8 cellular contexts compared by ENCODE assay signal in the genomic region with DNA sequence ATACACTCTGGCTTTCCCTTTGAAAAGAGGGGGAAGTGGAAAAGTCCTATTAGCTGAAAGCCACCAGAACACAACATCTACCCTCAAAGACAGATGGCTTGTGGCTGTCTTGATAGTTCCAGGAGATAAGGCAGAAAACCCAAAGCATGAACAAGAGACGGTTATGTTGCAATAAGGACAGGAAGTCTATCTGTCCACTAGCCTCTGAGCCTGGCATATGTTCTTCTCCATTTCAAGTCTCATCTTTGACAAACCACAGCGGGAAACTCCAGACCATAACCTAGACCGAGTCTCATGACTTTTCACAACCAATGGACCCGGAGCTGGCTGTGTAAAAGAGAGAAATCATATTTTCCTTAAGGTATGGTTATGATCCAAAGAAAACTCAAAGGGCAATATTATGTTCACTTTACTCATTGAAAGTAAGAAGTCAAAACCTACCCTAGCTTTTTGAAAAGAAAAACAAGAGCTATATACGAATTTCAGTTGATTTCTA. TPM values are rescaled to one million over a fixed set of nuclear protein-coding genes. Genes with fewer than 3 reads are reported as not detected.
DNase-seq lines count a peak whose midpoint lies in the region; ATAC-seq lines count a peak whose summit lies in the region.

No MANE protein-coding gene starts in this region.

- peak; percentile 66 for DNase-seq in Daoy (ENCODE audit: low read depth)
- DNase-seq in UCSD-AML1 (lab: John Stamatoyannopoulos, UW; ENCODE audit: unreplicated experiment) = peak; percentile 43
- DNase-seq in germinal center (ENCODE audit: low spot score) = peak; percentile 11
- DNase-seq in stimulated activated CD4-positive, alpha-beta T cell treated with anti-CD3 and anti-CD28 coated beads, Interleukin-4, amount 100 ng/mL, for 24 hours = peak; percentile 64
- no peak for DNase-seq in GM03348 (ENCODE audit: low spot score)
- DNase-seq in DMS79 treated with DMSO at 0.1 percent for 48 hours (lab: John Stamatoyannopoulos, UW) = no peak

- peak; percentile 66 for ATAC-seq in GM19395 (IDR thresholded peaks at IDR 0.05; ENCODE audit: unreplicated experiment)
- ATAC-seq in HG03457 (IDR thresholded peaks at IDR 0.05; ENCODE audit: unreplicated experiment) = peak; percentile 55

RNA-seq across cellular contexts. Expression of gene DUSP10, which starts 33.8 kb away (rescaled TPM):
- 22.6 and 24.4 TPM in 2 replicates for total RNA-seq in Daoy (2014; rRNA removed; shearing (Covaris generic))

Comparison
In these comparisons a context has a peak if more than half of its experiments do, and no peak if none do; other contexts are left out.
1. DNase-seq: peak in Daoy (single experiment), UCSD-AML1 (single experiment), germinal center (single experiment) and stimulated activated CD4-positive, alpha-beta T cell treated with anti-CD3 and anti-CD28 coated beads, Interleukin-4, amount 100 ng/mL, for 24 hours (single experiment); none in GM03348 (single experiment) and DMS79 treated with DMSO at 0.1 percent for 48 hours (single experiment).